34 cellular contexts compared by ENCODE assay signal in genomic region chr15:81380203-81380602, GRCh38. TPM values are rescaled to one million over a fixed set of nuclear protein-coding genes. Genes with fewer than 3 reads are reported as not detected.
"Had no signal": no experiment of that assay in that cellular context is flagged by ENCODE, and none has a peak within 500 bp of the region (broad histone marks: within the 10 kb centered on the region; RNA-seq: fewer than 3 reads in every experiment).

No MANE protein-coding gene starts in this region.

- H3K27ac ChIP-seq: adrenal gland, body of pancreas, esophagus muscularis mucosa, foreskin keratinocyte, gastrocnemius medialis, heart left ventricle had no signal

- H3K4me3 Mint-ChIP-seq: activated CD4-positive, alpha-beta memory T cell treated with anti-CD3 and anti-CD28 coated beads for 36 hours; activated CD8-positive, alpha-beta memory T cell treated with anti-CD3 and anti-CD28 coated beads, Interleukin-2, amount 10 ng/mL, durations not matched to agents 7 days and 5 days; activated CD8-positive, alpha-beta T cell treated with anti-CD3 and anti-CD28 coated beads, Interleukin-2, amount 10 ng/mL, durations not matched to agents 7 days and 5 days; activated naive CD4-positive, alpha-beta T cell treated with anti-CD3 and anti-CD28 coated beads for 36 hours; activated naive CD4-positive, alpha-beta T cell treated with anti-CD3 and anti-CD28 coated beads, Interleukin-2, amount 50 U/mL, for 24 hours; activated naive CD8-positive, alpha-beta T cell treated with anti-CD3 and anti-CD28 coated beads for 36 hours; activated naive CD8-positive, alpha-beta T cell treated with anti-CD3 and anti-CD28 coated beads, Interleukin-2, amount 50 U/mL, for 24 hours; activated T-helper 1 cell treated with anti-CD3 and anti-CD28 coated beads, Interleukin-12 subunit alpha, Interleukin-12 subunit beta, Interleukin-2, Interleukin-4 antibody, amounts not matched to agents 30 ng/mL and 10 ng/mL and 1 ng/mL, durations not matched to agents 14 hours and 24 hours and 36 hours; effector memory CD8-positive, alpha-beta T cell; T-helper 17 cell; WTC11 had no signal

- H3K27me3 ChIP-seq: adrenal gland, body of pancreas, gastrocnemius medialis, heart left ventricle had no signal

- H3K9me3 ChIP-seq: adrenal gland, body of pancreas, esophagus muscularis mucosa, gastrocnemius medialis had no signal

- DNase-seq: activated CD4-positive, alpha-beta memory T cell treated with anti-CD3 and anti-CD28 coated beads for 36 hours; activated CD4-positive, alpha-beta T cell treated with anti-CD3 and anti-CD28 coated beads for 48 hours; activated CD8-positive, alpha-beta memory T cell treated with anti-CD3 and anti-CD28 coated beads, Interleukin-2, amount 10 ng/mL, durations not matched to agents 7 days and 5 days; activated CD8-positive, alpha-beta memory T cell treated with anti-CD3 and anti-CD28 coated beads, Interleukin-2, amount 50 U/mL, for 4 hours; activated CD8-positive, alpha-beta T cell treated with anti-CD3 and anti-CD28 coated beads, Interleukin-2, amount 10 ng/mL, durations not matched to agents 7 days and 5 days; activated effector memory CD4-positive, alpha-beta T cell treated with anti-CD3 and anti-CD28 coated beads, Interleukin-2, amount 50 U/mL, for 16 hours; activated naive CD4-positive, alpha-beta T cell treated with anti-CD3 and anti-CD28 coated beads for 36 hours; activated naive CD8-positive, alpha-beta T cell treated with anti-CD3 and anti-CD28 coated beads for 36 hours; activated naive CD8-positive, alpha-beta T cell treated with anti-CD3 and anti-CD28 coated beads, Interleukin-2, amount 50 U/mL, for 24 hours; activated T-cell treated with anti-CD3 and anti-CD28 coated beads, Interleukin-2, amount 50 U/mL, for 1 hour; activated T-cell treated with anti-CD3 and anti-CD28 coated beads, Interleukin-2, amount 50 U/mL, for 48 hours; adrenal gland; amygdala; aorta; body of pancreas; caudate nucleus; cortex of kidney; dermis blood vessel endothelial cell; effector CD4-positive, alpha-beta T cell; effector memory CD8-positive, alpha-beta T cell; erythroblast; foreskin keratinocyte; gastrocnemius medialis; glutamatergic neuron; heart left ventricle; T-helper 1 cell; T-helper 17 cell had no signal

- H3K27ac Mint-ChIP-seq: activated CD4-positive, alpha-beta memory T cell treated with anti-CD3 and anti-CD28 coated beads for 36 hours; activated CD8-positive, alpha-beta memory T cell treated with anti-CD3 and anti-CD28 coated beads, Interleukin-2, amount 10 ng/mL, durations not matched to agents 7 days and 5 days; activated CD8-positive, alpha-beta T cell treated with anti-CD3 and anti-CD28 coated beads, Interleukin-2, amount 10 ng/mL, durations not matched to agents 7 days and 5 days; activated naive CD4-positive, alpha-beta T cell treated with anti-CD3 and anti-CD28 coated beads for 36 hours; activated naive CD4-positive, alpha-beta T cell treated with anti-CD3 and anti-CD28 coated beads, Interleukin-2, amount 50 U/mL, for 24 hours; activated naive CD8-positive, alpha-beta T cell treated with anti-CD3 and anti-CD28 coated beads for 36 hours; activated naive CD8-positive, alpha-beta T cell treated with anti-CD3 and anti-CD28 coated beads, Interleukin-2, amount 50 U/mL, for 24 hours; activated T-helper 1 cell treated with anti-CD3 and anti-CD28 coated beads, Interleukin-12 subunit alpha, Interleukin-12 subunit beta, Interleukin-2, Interleukin-4 antibody, amounts not matched to agents 30 ng/mL and 10 ng/mL and 1 ng/mL, durations not matched to agents 14 hours and 24 hours and 36 hours; activated T-helper 2 cell treated with anti-CD3 and anti-CD28 coated beads, Interferon-gamma antibody, Interleukin-2, Interleukin-4, amounts not matched to agents 10 μg/mL and 5 μg/mL and 100 μg/mL, durations not matched to agents 14 hours and 24 hours and 36 hours; effector memory CD8-positive, alpha-beta T cell; T-helper 17 cell; WTC11 had no signal

- H3K36me3 Mint-ChIP-seq: activated CD4-positive, alpha-beta memory T cell treated with anti-CD3 and anti-CD28 coated beads for 36 hours; activated CD8-positive, alpha-beta memory T cell treated with anti-CD3 and anti-CD28 coated beads, Interleukin-2, amount 10 ng/mL, durations not matched to agents 7 days and 5 days had no signal

- H3K4me1 ChIP-seq: adrenal gland, esophagus muscularis mucosa, foreskin keratinocyte, gastrocnemius medialis had no signal

- H3K36me3 ChIP-seq: adrenal gland, esophagus muscularis mucosa, gastrocnemius medialis, heart left ventricle had no signal

- H3K27me3 Mint-ChIP-seq: activated CD4-positive, alpha-beta memory T cell treated with anti-CD3 and anti-CD28 coated beads for 36 hours; activated naive CD4-positive, alpha-beta T cell treated with anti-CD3 and anti-CD28 coated beads, Interleukin-2, amount 50 U/mL, for 24 hours; activated naive CD8-positive, alpha-beta T cell treated with anti-CD3 and anti-CD28 coated beads for 36 hours; activated naive CD8-positive, alpha-beta T cell treated with anti-CD3 and anti-CD28 coated beads, Interleukin-2, amount 50 U/mL, for 24 hours had no signal

- H3K9me3 Mint-ChIP-seq: activated CD4-positive, alpha-beta memory T cell treated with anti-CD3 and anti-CD28 coated beads for 36 hours; activated naive CD4-positive, alpha-beta T cell treated with anti-CD3 and anti-CD28 coated beads for 36 hours; activated naive CD4-positive, alpha-beta T cell treated with anti-CD3 and anti-CD28 coated beads, Interleukin-2, amount 50 U/mL, for 24 hours; activated naive CD8-positive, alpha-beta T cell treated with anti-CD3 and anti-CD28 coated beads for 36 hours; activated naive CD8-positive, alpha-beta T cell treated with anti-CD3 and anti-CD28 coated beads, Interleukin-2, amount 50 U/mL, for 24 hours; activated T-helper 1 cell treated with anti-CD3 and anti-CD28 coated beads, Interleukin-12 subunit alpha, Interleukin-12 subunit beta, Interleukin-2, Interleukin-4 antibody, amounts not matched to agents 30 ng/mL and 10 ng/mL and 1 ng/mL, durations not matched to agents 14 hours and 24 hours and 36 hours; activated T-helper 2 cell treated with anti-CD3 and anti-CD28 coated beads, Interferon-gamma antibody, Interleukin-2, Interleukin-4, amounts not matched to agents 10 μg/mL and 5 μg/mL and 100 μg/mL, durations not matched to agents 14 hours and 24 hours and 36 hours; effector memory CD8-positive, alpha-beta T cell had no signal

- H3K4me1 Mint-ChIP-seq: activated naive CD8-positive, alpha-beta T cell treated with anti-CD3 and anti-CD28 coated beads for 36 hours; activated naive CD8-positive, alpha-beta T cell treated with anti-CD3 and anti-CD28 coated beads, Interleukin-2, amount 50 U/mL, for 24 hours had no signal

- ATAC-seq: activated CD8-positive, alpha-beta memory T cell treated with anti-CD3 and anti-CD28 coated beads, Interleukin-2, amount 10 ng/mL, durations not matched to agents 7 days and 5 days; activated CD8-positive, alpha-beta T cell treated with anti-CD3 and anti-CD28 coated beads, Interleukin-2, amount 10 ng/mL, durations not matched to agents 7 days and 5 days; activated naive CD8-positive, alpha-beta T cell treated with anti-CD3 and anti-CD28 coated beads, Interleukin-2, amount 50 U/mL, for 24 hours; body of pancreas; effector memory CD8-positive, alpha-beta T cell; foreskin keratinocyte; gastrocnemius medialis; heart left ventricle; T-helper 17 cell had no signal

- H3K4me3 ChIP-seq: adrenal gland, body of pancreas, esophagus muscularis mucosa, gastrocnemius medialis, heart left ventricle had no signal

RNA-seq across cellular contexts. Expression of gene TMC3, which starts 6.2 kb away (rescaled TPM):
- total RNA-seq: activated CD4-positive, alpha-beta memory T cell treated with anti-CD3 and anti-CD28 coated beads for 36 hours; activated CD8-positive, alpha-beta memory T cell treated with anti-CD3 and anti-CD28 coated beads for 36 hours; activated CD8-positive, alpha-beta memory T cell treated with anti-CD3 and anti-CD28 coated beads, Interleukin-2, amount 10 ng/mL, durations not matched to agents 7 days and 5 days; activated CD8-positive, alpha-beta T cell treated with anti-CD3 and anti-CD28 coated beads, Interleukin-2, amount 10 ng/mL, durations not matched to agents 7 days and 5 days; activated naive CD4-positive, alpha-beta T cell treated with anti-CD3 and anti-CD28 coated beads for 36 hours; activated naive CD8-positive, alpha-beta T cell treated with anti-CD3 and anti-CD28 coated beads for 36 hours; activated T-helper 1 cell treated with anti-CD3 and anti-CD28 coated beads, Interleukin-12 subunit alpha, Interleukin-12 subunit beta, Interleukin-2, Interleukin-4 antibody, amounts not matched to agents 30 ng/mL and 10 ng/mL and 1 ng/mL, durations not matched to agents 14 hours and 24 hours and 36 hours; activated T-helper 2 cell treated with anti-CD3 and anti-CD28 coated beads, Interferon-gamma antibody, Interleukin-2, Interleukin-4, amounts not matched to agents 10 μg/mL and 5 μg/mL and 100 μg/mL, durations not matched to agents 14 hours and 24 hours and 36 hours; adrenal gland; chondrocyte; dermis blood vessel endothelial cell; foreskin keratinocyte; gastrocnemius medialis; T-helper 17 cell; WTC11 had no signal
